Comparison of ENCODE assay signal across 8 cellular contexts in genomic region chr10:63133787-63134557, GRCh38. TPM values are rescaled to one million over a fixed set of nuclear protein-coding genes. Genes with fewer than 3 reads are reported as not detected.
DNase-seq lines count a peak whose midpoint lies in the region; ATAC-seq, FAIRE-seq and TF ChIP-seq lines count a peak whose summit lies in the region.

No MANE protein-coding gene starts in this region.

- peak overlapping the region; percentile 82 for H3K4me3 ChIP-seq in A549
- peak overlapping the region; percentile 91 for H3K4me3 ChIP-seq in H7 (ENCODE audit: insufficient read depth, low read depth, low read length)

- peak overlapping the region; percentile 89 to 93 for H3K27ac ChIP-seq in A549

- H3K9me3 Mint-ChIP-seq in activated CD4-positive, alpha-beta memory T cell treated with anti-CD3 and anti-CD28 coated beads, Interleukin-2, amount 10 ng/mL, durations not matched to agents 7 days and 5 days: peaks cover 12% of the 10 kb centered on the region

- H3K4me2 ChIP-seq in A549: peak overlapping the region; percentile 92

- peak overlapping the region; percentile 91 for H3K4me3 Mint-ChIP-seq in activated CD4-positive, alpha-beta memory T cell treated with anti-CD3 and anti-CD28 coated beads, Interleukin-2, amount 10 ng/mL, durations not matched to agents 7 days and 5 days

- H3K4me1 ChIP-seq in A549: peaks cover 9% of the 10 kb centered on the region; the same call in 2 of the 3 replicates

- no peaks in the 10 kb centered on the region for H3K36me3 ChIP-seq in H7 (replicated peaks; ENCODE audit: control insufficient read depth, insufficient read depth, low read length)

- DNase-seq in A549 (ENCODE audit: low read depth in 1 of 2, low spot score in 1 of 2) (peak in 1 of 2 experiments; percentile 53), H7 (no peak), globus pallidus (ENCODE audit: low spot score) (peak; percentile 26), renal cortical epithelial cell (ENCODE audit: low read depth) (peak; percentile 70), NCI-H2107 (lab: John Stamatoyannopoulos, UW) (no peak)
- DNase-seq in activated CD4-positive, alpha-beta memory T cell treated with anti-CD3 and anti-CD28 coated beads, Interleukin-2, amount 10 ng/mL, durations not matched to agents 7 days and 5 days: no peak

- no peak for FAIRE-seq in A549 (lab: Jason Lieb, UNC)

- H3K27me3 ChIP-seq in H7 (ENCODE audit: control insufficient read depth, insufficient read depth, low read length): no peaks in the 10 kb centered on the region

- no peak for TF ChIP-seq POLR2A in A549 (IDR thresholded peaks at IDR 0.05; ENCODE audit: low read length)

- no peak for TF ChIP-seq RAD21 in A549 (conservative IDR thresholded peaks at IDR 0.05 in 1 of 2, IDR thresholded peaks at IDR 0.05 in 1 of 2)

- peaks cover 9% of the 10 kb centered on the region for H3K9me3 ChIP-seq in A549

- CTCF ChIA-PET in A549 (lab: Yijun Ruan, JAX): interaction anchor here (1.5 to 1.9 kb wide), 2 partner anchors 14 to 24 kb away, joined by 5 to 6 read pairs; no protein-coding TSS in a partner anchor
- CTCF ChIA-PET in activated CD4-positive, alpha-beta memory T cell treated with anti-CD3 and anti-CD28 coated beads, Interleukin-2, amount 10 ng/mL, durations not matched to agents 7 days and 5 days (lab: Charles Lee): interaction anchor here (1.0 to 6.0 kb wide), 5 partner anchors 12 to 869 kb away, joined by 3 to 35 read pairs (median 7); no protein-coding TSS in a partner anchor

- H3K27me3 Mint-ChIP-seq in activated CD4-positive, alpha-beta memory T cell treated with anti-CD3 and anti-CD28 coated beads, Interleukin-2, amount 10 ng/mL, durations not matched to agents 7 days and 5 days: no peaks in the 10 kb centered on the region

- peak overlapping the region; percentile 95 for H3K27ac Mint-ChIP-seq in activated CD4-positive, alpha-beta memory T cell treated with anti-CD3 and anti-CD28 coated beads, Interleukin-2, amount 10 ng/mL, durations not matched to agents 7 days and 5 days

- TF ChIP-seq EP300 in A549 (IDR thresholded peaks at IDR 0.05): no peak

- H3K36me3 Mint-ChIP-seq in activated CD4-positive, alpha-beta memory T cell treated with anti-CD3 and anti-CD28 coated beads, Interleukin-2, amount 10 ng/mL, durations not matched to agents 7 days and 5 days (ENCODE audit: low read depth): peaks cover 29% of the 10 kb centered on the region

- POLR2A ChIA-PET in A549 (lab: Yijun Ruan, JAX): interaction anchor here (1.2 to 1.4 kb wide), 4 partner anchors 11 to 524 kb away, joined by 3 to 10 read pairs (median 6); no protein-coding TSS in a partner anchor
- POLR2A ChIA-PET in activated CD4-positive, alpha-beta memory T cell treated with anti-CD3 and anti-CD28 coated beads, Interleukin-2, amount 10 ng/mL, durations not matched to agents 7 days and 5 days (lab: Charles Lee): interaction anchor here (0.7 to 3.9 kb wide), 23 partner anchors 8 to 606 kb away, joined by 3 to 34 read pairs (median 4); partner anchors contain the start of genes ADO and EGR2

- WGBS in A549 (ENCODE audit: missing lambda C conversion rate): 9% methylated on average over 11 of the region's 11 CpGs

- H3K4me1 Mint-ChIP-seq in activated CD4-positive, alpha-beta memory T cell treated with anti-CD3 and anti-CD28 coated beads, Interleukin-2, amount 10 ng/mL, durations not matched to agents 7 days and 5 days: peaks cover 39% of the 10 kb centered on the region

- TF ChIP-seq CTCF in A549 (IDR thresholded peaks at IDR 0.05): no peak; the same call in 2 of the 3 replicates

- no peak for ATAC-seq in A549
- no peak for ATAC-seq in HG02678 (IDR thresholded peaks at IDR 0.05; ENCODE audit: unreplicated experiment)
- ATAC-seq in HG02610 (IDR thresholded peaks at IDR 0.05; ENCODE audit: unreplicated experiment): no peak

TF ChIP-seq in A549, 52 proteins besides CTCF, POLR2A, EP300 and RAD21:
- TF ChIP-seq HOXB13 (CRISPR knock-in tag; IDR thresholded peaks at IDR 0.05; ENCODE audit: low read depth): no peak
- TF ChIP-seq ZSCAN20 (CRISPR knock-in tag; IDR thresholded peaks at IDR 0.05): no peak
- no peak for TF ChIP-seq HES2 (IDR thresholded peaks at IDR 0.05)
- TF ChIP-seq TFCP2L1 (CRISPR knock-in tag; IDR thresholded peaks at IDR 0.05): no peak
- no peak for TF ChIP-seq MYC (IDR thresholded peaks at IDR 0.05; ENCODE audit: borderline replicate concordance, low read length)
- no peak for TF ChIP-seq HEYL (CRISPR knock-in tag; IDR thresholded peaks at IDR 0.05)
- no peak for TF ChIP-seq ELK1 (IDR thresholded peaks at IDR 0.05; ENCODE audit: low read depth, low read length)
- no peak for TF ChIP-seq FOXS1 (CRISPR knock-in tag; IDR thresholded peaks at IDR 0.05)
- no peak for TF ChIP-seq GATA3 (IDR thresholded peaks at IDR 0.05; ENCODE audit: borderline replicate concordance)
- no peak for TF ChIP-seq REST (IDR thresholded peaks at IDR 0.05)
- TF ChIP-seq HDAC2 (IDR thresholded peaks at IDR 0.05): no peak
- no peak for TF ChIP-seq E2F6 (IDR thresholded peaks at IDR 0.05; ENCODE audit: borderline replicate concordance, low read depth)
- no peak for TF ChIP-seq MAX (IDR thresholded peaks at IDR 0.05)
- no peak for TF ChIP-seq MAZ (IDR thresholded peaks at IDR 0.05; ENCODE audit: borderline replicate concordance, low read depth, low read length)
- TF ChIP-seq ZFP36 (IDR thresholded peaks at IDR 0.05; ENCODE audit: borderline replicate concordance, partially characterized antibody): no peak
- TF ChIP-seq BHLHE40 (IDR thresholded peaks at IDR 0.05; ENCODE audit: low read depth, low read length): no peak
- TF ChIP-seq EHF (CRISPR knock-in tag; IDR thresholded peaks at IDR 0.05): no peak
- no peak for TF ChIP-seq JUNB (IDR thresholded peaks at IDR 0.05)
- TF ChIP-seq NFE2L2 (conservative IDR thresholded peaks at IDR 0.05; ENCODE audit: low read length): no peak
- TF ChIP-seq FOSB (CRISPR knock-in tag; IDR thresholded peaks at IDR 0.05): no peak
TF ChIP-seq in A549: peak in this region for 0.

RNA-seq across cellular contexts. Expression of gene NRBF2, which starts 0.8 kb away (rescaled TPM):
- polyA plus RNA-seq in A549 (2011; rRNA removed) (23.3 and 27.6 TPM in 2 replicates), A549 (2017; fragmentation: RNase III; extraction: RNeasy Plus Mini Kit Qiagen cat#74134 plus additional on column Dnase treatment) (16.3 to 16.9 TPM (median 16.6 TPM) in 3 replicates)
- polyA plus RNA-seq in A549 (2012; cell fraction: cytosol; rRNA removed): 6.0 and 6.9 TPM in 2 replicates
- polyA plus RNA-seq in A549 (2012; cell fraction: nucleus; rRNA removed): 2.2 and 2.6 TPM in 2 replicates
- 11.0 and 11.4 TPM in 2 replicates for polyA minus RNA-seq in A549 (2011; rRNA and poly(A)+ RNA removed)
- 27.3 and 31.3 TPM in 2 replicates for total RNA-seq in H7 (2014; rRNA removed; shearing (Covaris generic))
- total RNA-seq in activated CD4-positive, alpha-beta memory T cell treated with anti-CD3 and anti-CD28 coated beads, Interleukin-2, amount 10 ng/mL, durations not matched to agents 7 days and 5 days: 10 to 100 TPM; 25.1 to 26.8 TPM
- 33.9 and 41.5 TPM in 2 replicates for total RNA-seq in renal cortical epithelial cell

Comparison
In these comparisons a context has a peak if more than half of its experiments do, and no peak if none do; other contexts are left out.
1. DNase-seq: peak in globus pallidus (single experiment) and renal cortical epithelial cell (single experiment); none in H7 (single experiment), activated CD4-positive, alpha-beta memory T cell treated with anti-CD3 and anti-CD28 coated beads, Interleukin-2, amount 10 ng/mL, durations not matched to agents 7 days and 5 days (single experiment) and NCI-H2107 (single experiment).